12 cellular contexts compared by ENCODE assay signal in genomic region chr1:198575715-198576641, GRCh38. TPM values are rescaled to one million over a fixed set of nuclear protein-coding genes. Genes with fewer than 3 reads are reported as not detected.
DNase-seq lines count a peak whose midpoint lies in the region; ATAC-seq, FAIRE-seq and TF ChIP-seq lines count a peak whose summit lies in the region.
"Had no signal": no experiment of that assay in that cellular context is flagged by ENCODE, and none has a peak within 500 bp of the region (broad histone marks: within the 10 kb centered on the region; RNA-seq: fewer than 3 reads in every experiment).

No MANE protein-coding gene starts in this region.

- H4K8ac ChIP-seq in IMR-90 (ENCODE audit: low read depth in 2 of 2, low read length in 2 of 2) = no peak overlapping the region

- H4K20me1 ChIP-seq in GM23248 (ENCODE audit: insufficient read depth) (no peaks in the 10 kb centered on the region), IMR-90 (ENCODE audit: insufficient read depth, low read length) (no peaks in the 10 kb centered on the region), K562 (replicated peaks; ENCODE audit: control insufficient read depth, insufficient read depth, low read length) (no peaks in the 10 kb centered on the region)

- H3K4me3 ChIP-seq in GM12865 (ENCODE audit: low read depth, low read length) (no peak overlapping the region), GM23248 (no peak overlapping the region), IMR-90 (ENCODE audit: insufficient read depth, low read depth, low read length) (no peak overlapping the region), K562 (no peak overlapping the region)

- H3K79me2 ChIP-seq in GM23248 (ENCODE audit: insufficient read depth) (no peaks in the 10 kb centered on the region), K562 (ENCODE audit: control insufficient read depth, insufficient read depth, low read length) (no peaks in the 10 kb centered on the region)

- H3K4me2 ChIP-seq in GM23248 (ENCODE audit: unreplicated experiment) = no peak overlapping the region
- no peak overlapping the region for H3K4me2 ChIP-seq in IMR-90 (ENCODE audit: low read depth, low read length)
- H3K4me2 ChIP-seq in K562 (ENCODE audit: insufficient read depth, low read length) = no peak overlapping the region

- H4K5ac ChIP-seq in IMR-90 (ENCODE audit: low read depth, low read length) = no peak overlapping the region

- H2BK15ac ChIP-seq in IMR-90 (ENCODE audit: low read depth, low read length) = no peak overlapping the region

- no peaks in the 10 kb centered on the region for H3K27me3 ChIP-seq in GM23248 (replicated peaks; ENCODE audit: insufficient read depth)
- no peaks in the 10 kb centered on the region for H3K27me3 ChIP-seq in IMR-90 (ENCODE audit: control insufficient read depth, insufficient read depth, low read length)
- H3K27me3 ChIP-seq in K562 (ENCODE audit: control insufficient read depth in 2 of 2, insufficient read depth in 2 of 2, low read length in 2 of 2) = no peaks in the 10 kb centered on the region

- no peak overlapping the region for H3K14ac ChIP-seq in IMR-90 (replicated peaks; ENCODE audit: low read depth, low read length)

- H2BK120ac ChIP-seq in IMR-90 (ENCODE audit: low read depth, low read length) = no peak overlapping the region

- H2AFZ ChIP-seq in GM23248 = peak overlapping the region; percentile 11
- no peak overlapping the region for H2AFZ ChIP-seq in IMR-90 (replicated peaks; ENCODE audit: low read length, poor library complexity)
- H2AFZ ChIP-seq in K562 (ENCODE audit: low read depth, low read length) = 0 out of 2 replicates have a peak overlapping the region, but pooled peaks have one; percentile 5

- H2AK5ac ChIP-seq in IMR-90 (ENCODE audit: low read depth, low read length) = no peak overlapping the region

- TF ChIP-seq POLR2A in IMR-90 (IDR thresholded peaks at IDR 0.05; ENCODE audit: low read depth, low read length) (no peak), K562 (conservative IDR thresholded peaks at IDR 0.05) (no peak)

- no peak overlapping the region for H2BK20ac ChIP-seq in IMR-90 (ENCODE audit: low read depth, low read length)

- H4K91ac ChIP-seq in IMR-90 (ENCODE audit: insufficient read depth, low read depth, low read length) = no peak overlapping the region

- H2BK5ac ChIP-seq in IMR-90 (ENCODE audit: low read depth, low read length, poor library complexity, severe bottlenecking) = no peak overlapping the region

- CTCF ChIA-PET in IMR-90 (lab: Yijun Ruan, JAX) (no interaction called here), K562 (lab: Yijun Ruan, JAX; ENCODE audit: low intra/inter-chr PET ratio) (no interaction called here)

- H3K4me1 ChIP-seq in GM23248 (ENCODE audit: insufficient read depth) = peaks cover 32% of the 10 kb centered on the region
- no peaks in the 10 kb centered on the region for H3K4me1 ChIP-seq in IMR-90 (ENCODE audit: control insufficient read depth, insufficient read depth, low read length)
- no peaks in the 10 kb centered on the region for H3K4me1 ChIP-seq in K562 (replicated peaks in 1 of 2; ENCODE audit: control insufficient read depth in 2 of 2, insufficient read depth in 2 of 2, low read length in 2 of 2)

- H3K9me3 ChIP-seq in GM23248 (ENCODE audit: low read depth) = no peaks in the 10 kb centered on the region
- no peaks in the 10 kb centered on the region for H3K9me3 ChIP-seq in IMR-90 (ENCODE audit: control insufficient read depth, insufficient read depth, low read length)
- 0 out of 2 replicates have a peak, but pooled peaks cover 3% of the 10 kb centered on the region for H3K9me3 ChIP-seq in K562 (replicated peaks; ENCODE audit: control insufficient read depth, insufficient read depth, low read depth, low read length)

- TF ChIP-seq RAD21 in IMR-90 (IDR thresholded peaks at IDR 0.05; ENCODE audit: low read length) (no peak), K562 (CRISPR knock-in tag; conservative IDR thresholded peaks at IDR 0.05 in 1 of 2, IDR thresholded peaks at IDR 0.05 in 1 of 2) (no peak)

- 89 to 96% methylated on average over 2 of the region's 2 CpGs for WGBS in GM23248 (ENCODE audit: low coverage in 1 of 2, low lambda C conversion rate in 2 of 2, missing lambda C conversion rate in 2 of 2), 2 experiments
- WGBS in IMR-90 (ENCODE audit: extremely low coverage in 2 of 2, insufficient read length in 1 of 2), 2 experiments = no CpG with 5 or more reads among the region's 2 CpGs
- WGBS in K562 (ENCODE audit: insufficient coverage, low coverage, missing lambda C conversion rate) = 51% methylated on average over 2 of the region's 2 CpGs

- dilution Hi-C loops in IMR-90 (cut with HindIII; ENCODE audit: low sequenced_read_pairs, unreplicated experiment) = no loop called here

- no peaks in the 10 kb centered on the region; the same call in 1 of the 2 replicates for H3K36me3 ChIP-seq in GM23248 (ENCODE audit: low read depth)
- H3K36me3 ChIP-seq in IMR-90 (ENCODE audit: control insufficient read depth, insufficient read depth, low read length) = no peaks in the 10 kb centered on the region
- no peaks in the 10 kb centered on the region for H3K36me3 ChIP-seq in K562 (ENCODE audit: control insufficient read depth, insufficient read depth, low read length)

- no peak overlapping the region for H2AK9ac ChIP-seq in IMR-90 (replicated peaks; ENCODE audit: low read depth, low read length, poor library complexity)

- no peak for TF ChIP-seq EP300 in K562 (IDR thresholded peaks at IDR 0.05; ENCODE audit: low read length)

- ATAC-seq in IMR-90 (ENCODE audit: low read depth) (no peak), K562 (no peak), GM19035 (IDR thresholded peaks at IDR 0.05; ENCODE audit: unreplicated experiment) (no peak)

- DNase-seq in GM12865 (ENCODE audit: low read depth) = peak; percentile 9
- DNase-seq in GM23248 = peak; percentile 44
- peak; percentile 24 for DNase-seq in IMR-90
- no peak for DNase-seq in K562 (ENCODE audit: extremely low read depth in 1 of 4, low spot score in 3 of 4)
- DNase-seq in COLO829 (ENCODE audit: low spot score) = no peak
- DNase-seq in NCI-H510A (lab: John Stamatoyannopoulos, UW) = no peak
- no peak for DNase-seq in frontal cortex (ENCODE audit: low spot score in 2 of 2)
- DNase-seq: activated gamma-delta T cell treated with Interleukin-2 at 50 U/mL for 16 hours, COR-L47 had no signal

- H3K18ac ChIP-seq in IMR-90 (ENCODE audit: low read depth, low read length) = no peak overlapping the region

- peaks cover 26% of the 10 kb centered on the region for H3F3A ChIP-seq in GM23248 (ENCODE audit: insufficient read depth)

- in situ Hi-C loops in GM23248 (cut with MboI) (no loop called here), IMR-90 (cut with MboI; ENCODE audit: low sequenced_read_pairs) (no loop called here), K562 (cut with MboI) (no loop called here)

- POLR2A ChIA-PET in IMR-90 (lab: Charles Lee; ENCODE audit: unreplicated experiment) (no interaction called here), K562 (lab: Yijun Ruan, JAX) (interaction anchor here (0.5 to 1.1 kb wide), 4 partner anchors 8 to 1316 kb away, joined by 3 to 4 read pairs (median 4); no protein-coding TSS in a partner anchor)

- FAIRE-seq in K562 (lab: Jason Lieb, UNC) (peak; percentile 42), frontal cortex (lab: Jason Lieb, UNC) (no peak)

- H3K27ac ChIP-seq in GM23248 (no peak overlapping the region), IMR-90 (ENCODE audit: insufficient read depth, low read length) (no peak overlapping the region), K562 (ENCODE audit: extremely low read depth, low read depth, low read length) (no peak overlapping the region)

- H3K79me1 ChIP-seq in IMR-90 (ENCODE audit: low read depth in 1 of 2, low read length in 2 of 2) = no peaks in the 10 kb centered on the region

- no peaks in the 10 kb centered on the region for H3K9me2 ChIP-seq in GM23248 (ENCODE audit: insufficient read depth)

- no peak overlapping the region for H3K9ac ChIP-seq in GM23248
- no peak overlapping the region for H3K9ac ChIP-seq in IMR-90 (ENCODE audit: low read depth, low read length)
- H3K9ac ChIP-seq in K562 (ENCODE audit: insufficient read depth in 1 of 2, low read depth in 2 of 2, low read length in 2 of 2) = no peak overlapping the region

- H3K4ac ChIP-seq in IMR-90 (ENCODE audit: low read depth, low read length) = no peak overlapping the region

- intact Hi-C loops in IMR-90 (cut with micrococcal nuclease) (no loop called here), K562 (cut with micrococcal nuclease) (no loop called here)

- no peak overlapping the region for H3K56ac ChIP-seq in IMR-90 (ENCODE audit: extremely low read depth, insufficient read depth, low read length)

- TF ChIP-seq CTCF in GM12865 (IDR thresholded peaks at IDR 0.05; ENCODE audit: insufficient read depth, low read depth, low read length, missing control alignments) = no peak
- no peak for TF ChIP-seq CTCF in IMR-90 (conservative IDR thresholded peaks at IDR 0.05; ENCODE audit: low read depth, low read length)
- no peak for TF ChIP-seq CTCF in K562 (IDR thresholded peaks at IDR 0.05 in 2 of 3, conservative IDR thresholded peaks at IDR 0.05 in 1 of 3; ENCODE audit: insufficient read depth in 2 of 3, low read depth in 1 of 3, low read length in 3 of 3)

- H3K9me1 ChIP-seq in IMR-90 (ENCODE audit: insufficient read depth, low read length) (no peaks in the 10 kb centered on the region; the same call in 1 of the 2 replicates), K562 (ENCODE audit: control insufficient read depth, insufficient read depth, low read length) (no peaks in the 10 kb centered on the region)

- no peak overlapping the region for H3K23ac ChIP-seq in IMR-90 (ENCODE audit: low read depth, low read length)

- BruUV-seq in IMR-90 (replicated peaks; lab: Mats Ljungman, UMichigan) (no TSS peak), K562 (replicated peaks; lab: Mats Ljungman, UMichigan) (no TSS peak)

RNA-seq across cellular contexts. Expression of gene ATP6V1G3, which starts 35.5 kb away (rescaled TPM):
- not detected in 2 replicates for total RNA-seq in GM23248 (2014; rRNA removed; shearing (Covaris generic))
- polyA plus RNA-seq in GM23248 (2016; fragmentation: Nextera tagmentation; extraction: Ambion mirVana) (1.3 and 2.9 TPM in 2 replicates), IMR-90 (2012; rRNA removed) (not detected in 2 replicates), K562 (2011; rRNA removed) (not detected in 2 replicates), K562 (2014; fragmentation: Illumina TruSeq; extraction: Trizol) (not detected in 2 replicates), K562 (2014; fragmentation: Nextera tagmentation; extraction: Ambion mirVana) (under 1 TPM in 1 of 2 experiments, not detected in 1; 0.32 TPM), K562 (2014; rRNA removed) (not detected in 2 replicates)
- total RNA-seq in IMR-90 (2012; rRNA removed) (not detected in 2 replicates), K562 (2014; rRNA removed) (not detected in 2 replicates), K562 (2014; rRNA removed; fragmentation: Illumina TruSeq; extraction: Trizol) (not detected in 2 replicates), K562 (2015; rRNA removed; fragmentation: Illumina TruSeq; extraction: Trizol) (not detected in 2 replicates), K562 (2021) (not detected in 2 replicates), frontal cortex (not detected)
- not detected in 2 replicates for polyA plus RNA-seq in IMR-90 (2012; cell fraction: cytosol; rRNA removed)
- polyA plus RNA-seq in IMR-90 (2012; cell fraction: nucleus; rRNA removed; ENCODE audit: low replicate concordance) = not detected in 2 replicates
- total RNA-seq in K562 (2011; cell fraction: chromatin; rRNA removed; ENCODE audit: low replicate concordance) = not detected in 2 replicates
- total RNA-seq in K562 (2011; cell fraction: nucleolus; rRNA removed) = not detected in 2 replicates
- not detected in 2 replicates for total RNA-seq in K562 (2011; cell fraction: nucleoplasm; rRNA removed)
- not detected in 2 replicates for polyA plus RNA-seq in K562 (2011; cell fraction: cytosol; rRNA removed)
- polyA plus RNA-seq in K562 (2011; cell fraction: nucleus; rRNA removed) = not detected in 2 replicates
- polyA plus RNA-seq in K562 (2012) = not detected in 2 replicates
- polyA minus RNA-seq in K562 (2011; rRNA and poly(A)+ RNA removed) = not detected in 2 replicates
- polyA minus RNA-seq in K562 (2011; cell fraction: cytosol; rRNA and poly(A)+ RNA removed) = not detected in 2 replicates
- polyA minus RNA-seq in K562 (2011; cell fraction: nucleus; rRNA and poly(A)+ RNA removed) = not detected in 2 replicates
- total RNA-seq: epithelial cell of proximal tubule, mononuclear cell had no signal

Comparison
In these comparisons a context has a peak if more than half of its experiments do, and no peak if none do; other contexts are left out.
1. DNase-seq: peak in GM12865 (single experiment), GM23248 (single experiment) and IMR-90 (single experiment); none in K562 (0 of 4), COLO829 (single experiment), NCI-H510A (single experiment) and frontal cortex (0 of 2).